Comparison of ENCODE assay signal across 19 cellular contexts in genomic region chr1:29624747-29625420, GRCh38.
A peak's percentile ranks its signal among the peaks of the same experiment; 100 is the strongest.
DNase-seq lines count a peak whose midpoint lies in the region; ATAC-seq, FAIRE-seq and TF ChIP-seq lines count a peak whose summit lies in the region.
"Had no signal": no experiment of that assay in that cellular context is flagged by ENCODE, and none has a peak within 500 bp of the region (broad histone marks: within the 10 kb centered on the region; RNA-seq: fewer than 3 reads in every experiment).

No MANE protein-coding gene starts in this region.

- no peak overlapping the region for H4K8ac ChIP-seq in H1 (ENCODE audit: extremely low read depth, insufficient read depth, low read length)

- no peak overlapping the region for H3K9ac ChIP-seq in H1 (replicated peaks in 1 of 4; ENCODE audit: extremely low read depth in 1 of 4, low read depth in 3 of 4, low read length in 3 of 4)
- H3K9ac ChIP-seq: BLaER1 treated with 17β-estradiol and CSF1 and Interleukin-3, amounts not matched to agents 10 nM and 100 nM had no signal

- no peak for FAIRE-seq in H1 (lab: Jason Lieb, UNC)
- FAIRE-seq: G401.6, GM12891 had no signal

- CTCF ChIA-PET in activated CD8-positive, alpha-beta T cell treated with anti-CD3 and anti-CD28 coated beads, Interleukin-2, amount 10 ng/mL, durations not matched to agents 7 days and 5 days (lab: Charles Lee), result no interaction called here
- CTCF ChIA-PET in activated CD8-positive, alpha-beta T cell treated with anti-CD3 and anti-CD28 coated beads for 36 hours (lab: Charles Lee), result no interaction called here
- CTCF ChIA-PET in H1 (lab: Charles Lee; ENCODE audit: partially characterized antibody), result no interaction called here
- CTCF ChIA-PET in PC-9 (lab: Charles Lee), result no interaction called here

- no peak for ATAC-seq in activated CD8-positive, alpha-beta T cell treated with anti-CD3 and anti-CD28 coated beads, Interleukin-2, amount 10 ng/mL, durations not matched to agents 7 days and 5 days
- ATAC-seq in activated CD8-positive, alpha-beta T cell treated with anti-CD3 and anti-CD28 coated beads for 36 hours, result no peak
- ATAC-seq in HG03565 (IDR thresholded peaks at IDR 0.05; ENCODE audit: unreplicated experiment), result no peak
- ATAC-seq: GM23338 had no signal

- no peaks in the 10 kb centered on the region for H3K36me3 Mint-ChIP-seq in activated CD8-positive, alpha-beta T cell treated with anti-CD3 and anti-CD28 coated beads, Interleukin-2, amount 10 ng/mL, durations not matched to agents 7 days and 5 days (ENCODE audit: low read depth)
- H3K36me3 Mint-ChIP-seq in activated CD8-positive, alpha-beta T cell treated with anti-CD3 and anti-CD28 coated beads for 36 hours (ENCODE audit: low read depth), result no peaks in the 10 kb centered on the region
- H3K36me3 Mint-ChIP-seq in osteocyte (ENCODE audit: unreplicated experiment), result no peaks in the 10 kb centered on the region
- H3K36me3 Mint-ChIP-seq: CD4-positive, CD25-positive, alpha-beta regulatory T cell had no signal

- H3K9me3 ChIP-seq in H1 (ENCODE audit: insufficient read depth in 2 of 2, low read depth in 1 of 2, low read length in 1 of 2) (no peaks in the 10 kb centered on the region), PC-9 (ENCODE audit: insufficient read depth, low read depth) (no peaks in the 10 kb centered on the region), spleen (peaks cover 0 to 12% (median 9%) of the 10 kb centered on the region in 8 donors)

- no peak overlapping the region for H3K27ac ChIP-seq in H1 (ENCODE audit: low read depth, low read length)
- H3K27ac ChIP-seq in PC-9, result no peak overlapping the region
- H3K27ac ChIP-seq in spleen, result no peak overlapping the region
- H3K27ac ChIP-seq: BLaER1 treated with 17β-estradiol and CSF1 and Interleukin-3, amounts not matched to agents 10 nM and 100 nM had no signal

- no peak overlapping the region for H2BK15ac ChIP-seq in H1 (ENCODE audit: low read length)

- BruUV-seq in PC-9 (replicated peaks; lab: Mats Ljungman, UMichigan), result no TSS peak

- H3K23ac ChIP-seq in H1 (ENCODE audit: insufficient read length), result no peak overlapping the region

- peak; percentile 9 for DNase-seq in activated CD8-positive, alpha-beta T cell treated with anti-CD3 and anti-CD28 coated beads, Interleukin-2, amount 10 ng/mL, durations not matched to agents 7 days and 5 days
- DNase-seq in activated CD8-positive, alpha-beta T cell treated with anti-CD3 and anti-CD28 coated beads for 36 hours, result no peak
- DNase-seq in LHCN-M2 (ENCODE audit: low read depth) (peak; percentile 29), H1 (ENCODE audit: low read depth in 1 of 2, low spot score in 2 of 2) (no peak), osteocyte (ENCODE audit: extremely low spot score, unreplicated experiment) (peak; percentile 64), PC-9 (no peak), spleen (no peak)
- DNase-seq: ACHN; Calu3; CD4-positive, CD25-positive, alpha-beta regulatory T cell; DMS 273 treated with DMSO at 0.1 percent for 48 hours; DMS79 treated with DMSO at 0.1 percent for 48 hours; EL; H9 had no signal

- H3K79me1 ChIP-seq in H1 (ENCODE audit: low read depth, low read length), result no peaks in the 10 kb centered on the region

- H2AFZ ChIP-seq in H1 (ENCODE audit: low read length) (no peak overlapping the region), PC-9 (no peak overlapping the region)
- H2AFZ ChIP-seq: GM23338 had no signal

- H3K36me3 ChIP-seq in H1 (ENCODE audit: control insufficient read depth in 2 of 4, insufficient read depth in 4 of 4, low read length in 3 of 4) (no peaks in the 10 kb centered on the region), PC-9 (ENCODE audit: low read depth) (no peaks in the 10 kb centered on the region), spleen (no peaks in the 10 kb centered on the region)
- H3K36me3 ChIP-seq: BLaER1 treated with 17β-estradiol and CSF1 and Interleukin-3, amounts not matched to agents 10 nM and 100 nM had no signal

- H3K27me3 Mint-ChIP-seq in activated CD8-positive, alpha-beta T cell treated with anti-CD3 and anti-CD28 coated beads, Interleukin-2, amount 10 ng/mL, durations not matched to agents 7 days and 5 days (ENCODE audit: low read depth), result peaks cover 2% of the 10 kb centered on the region
- H3K27me3 Mint-ChIP-seq in activated CD8-positive, alpha-beta T cell treated with anti-CD3 and anti-CD28 coated beads for 36 hours, result peaks cover 4% of the 10 kb centered on the region
- H3K27me3 Mint-ChIP-seq in osteocyte (ENCODE audit: unreplicated experiment), result peaks cover 8% of the 10 kb centered on the region

- H3K23me2 ChIP-seq in H1 (ENCODE audit: low read depth, low read length), result no peaks in the 10 kb centered on the region

- TF ChIP-seq POLR2A in H1 (IDR thresholded peaks at IDR 0.05; ENCODE audit: control extremely low read depth in 1 of 2, low read depth in 2 of 2, low read length in 2 of 2) (no peak), spleen (IDR thresholded peaks at IDR 0.05) (no peak)

- H3K4me1 ChIP-seq in H1 (replicated peaks in 1 of 4; ENCODE audit: control insufficient read depth in 3 of 4, insufficient read depth in 4 of 4, low read length in 3 of 4), result no peaks in the 10 kb centered on the region
- no peaks in the 10 kb centered on the region for H3K4me1 ChIP-seq in PC-9 (replicated peaks; ENCODE audit: insufficient read depth)
- no peaks in the 10 kb centered on the region for H3K4me1 ChIP-seq in spleen

- POLR2A ChIA-PET in activated CD8-positive, alpha-beta T cell treated with anti-CD3 and anti-CD28 coated beads, Interleukin-2, amount 10 ng/mL, durations not matched to agents 7 days and 5 days (lab: Charles Lee), result no interaction called here
- POLR2A ChIA-PET in activated CD8-positive, alpha-beta T cell treated with anti-CD3 and anti-CD28 coated beads for 36 hours (lab: Charles Lee), result no interaction called here
- POLR2A ChIA-PET in H1 (lab: Charles Lee; ENCODE audit: partially characterized antibody) (no interaction called here), PC-9 (lab: Charles Lee; ENCODE audit: unreplicated experiment) (no interaction called here)

- H3K4me1 Mint-ChIP-seq in activated CD8-positive, alpha-beta T cell treated with anti-CD3 and anti-CD28 coated beads, Interleukin-2, amount 10 ng/mL, durations not matched to agents 7 days and 5 days (ENCODE audit: low read depth), result no peaks in the 10 kb centered on the region
- H3K4me1 Mint-ChIP-seq in activated CD8-positive, alpha-beta T cell treated with anti-CD3 and anti-CD28 coated beads for 36 hours (ENCODE audit: low read depth), result no peaks in the 10 kb centered on the region
- no peaks in the 10 kb centered on the region for H3K4me1 Mint-ChIP-seq in osteocyte (ENCODE audit: unreplicated experiment)
- H3K4me1 Mint-ChIP-seq: CD4-positive, CD25-positive, alpha-beta regulatory T cell; GM23338 had no signal

- TF ChIP-seq RAD21 in H1 (IDR thresholded peaks at IDR 0.05 in 1 of 2, conservative IDR thresholded peaks at IDR 0.05 in 1 of 2; ENCODE audit: low read depth in 2 of 2, low read length in 2 of 2), result no peak

- no peaks in the 10 kb centered on the region for H3F3A ChIP-seq in PC-9 (ENCODE audit: insufficient read depth, low read depth)

- intact Hi-C loops in activated CD8-positive, alpha-beta T cell treated with anti-CD3 and anti-CD28 coated beads for 36 hours (cut with micrococcal nuclease), result no loop called here
- intact Hi-C loops in PC-9 (cut with micrococcal nuclease; ENCODE audit: unreplicated experiment), result no loop called here
- intact Hi-C loops in spleen (cut with DNase I; ENCODE audit: low total_unique reads), result no loop called here

- H2AK5ac ChIP-seq in H1 (ENCODE audit: low read depth, low read length), result no peak overlapping the region

- TF ChIP-seq CTCF in activated CD8-positive, alpha-beta T cell treated with anti-CD3 and anti-CD28 coated beads for 36 hours (IDR thresholded peaks at IDR 0.05), result no peak
- no peak for TF ChIP-seq CTCF in H1 (IDR thresholded peaks at IDR 0.05; ENCODE audit: control extremely low read depth in 1 of 3, insufficient read depth in 1 of 3, low read depth in 1 of 3, low read length in 3 of 3)
- no peak for TF ChIP-seq CTCF in osteocyte (IDR thresholded peaks at IDR 0.05)
- no peak for TF ChIP-seq CTCF in PC-9 (conservative IDR thresholded peaks at IDR 0.05)
- TF ChIP-seq CTCF in spleen (IDR thresholded peaks at IDR 0.05 in 8 of 11, conservative IDR thresholded peaks at IDR 0.05 in 3 of 11), result no peak

- no peak for TF ChIP-seq EP300 in H1 (IDR thresholded peaks at IDR 0.05; ENCODE audit: borderline replicate concordance in 1 of 2, low read depth in 2 of 2, low read length in 2 of 2)

- H4K91ac ChIP-seq in H1 (replicated peaks; ENCODE audit: insufficient read length, low read length), result no peak overlapping the region

- H2BK12ac ChIP-seq in H1 (ENCODE audit: low read depth, low read length), result no peak overlapping the region

- no peak overlapping the region for H2BK5ac ChIP-seq in H1 (ENCODE audit: low read depth, low read length)

- no peaks in the 10 kb centered on the region for H3K9me2 ChIP-seq in PC-9 (ENCODE audit: insufficient read depth)

- no peaks in the 10 kb centered on the region for H3K9me3 Mint-ChIP-seq in activated CD8-positive, alpha-beta T cell treated with anti-CD3 and anti-CD28 coated beads, Interleukin-2, amount 10 ng/mL, durations not matched to agents 7 days and 5 days (ENCODE audit: insufficient read depth)
- no peaks in the 10 kb centered on the region for H3K9me3 Mint-ChIP-seq in activated CD8-positive, alpha-beta T cell treated with anti-CD3 and anti-CD28 coated beads for 36 hours
- no peaks in the 10 kb centered on the region for H3K9me3 Mint-ChIP-seq in osteocyte (ENCODE audit: unreplicated experiment)
- H3K9me3 Mint-ChIP-seq: GM23338, H9 had no signal

- no peak overlapping the region for H4K5ac ChIP-seq in H1 (ENCODE audit: insufficient read length, low read depth, low read length)

- no peak overlapping the region for H3K27ac Mint-ChIP-seq in activated CD8-positive, alpha-beta T cell treated with anti-CD3 and anti-CD28 coated beads, Interleukin-2, amount 10 ng/mL, durations not matched to agents 7 days and 5 days
- no peak overlapping the region for H3K27ac Mint-ChIP-seq in activated CD8-positive, alpha-beta T cell treated with anti-CD3 and anti-CD28 coated beads for 36 hours
- no peak overlapping the region for H3K27ac Mint-ChIP-seq in osteocyte (ENCODE audit: unreplicated experiment)
- H3K27ac Mint-ChIP-seq: CD4-positive, CD25-positive, alpha-beta regulatory T cell; GM23338 had no signal

- H3K56ac ChIP-seq in H1 (replicated peaks; ENCODE audit: insufficient read length, low read depth, low read length), result no peak overlapping the region

- H3K27me3 ChIP-seq in H1 (replicated peaks in 1 of 4; ENCODE audit: control insufficient read depth in 3 of 4, extremely low read depth in 1 of 4, insufficient read depth in 3 of 4, low read length in 3 of 4), result no peaks in the 10 kb centered on the region
- H3K27me3 ChIP-seq in PC-9 (ENCODE audit: insufficient read depth, low read depth), result no peaks in the 10 kb centered on the region
- H3K27me3 ChIP-seq in spleen (replicated peaks in 1 of 7), result peaks cover 0 to 38% (median 0%) of the 10 kb centered on the region in 7 donors
- H3K27me3 ChIP-seq: BLaER1 treated with 17β-estradiol and CSF1 and Interleukin-3, amounts not matched to agents 10 nM and 100 nM had no signal

- H4K20me1 ChIP-seq in H1 (replicated peaks in 1 of 2; ENCODE audit: control insufficient read depth in 1 of 2, insufficient read depth in 2 of 2, low read length in 2 of 2), result no peaks in the 10 kb centered on the region
- H4K20me1 ChIP-seq in PC-9 (ENCODE audit: insufficient read depth), result no peaks in the 10 kb centered on the region
- H4K20me1 ChIP-seq: BLaER1 treated with 17β-estradiol and CSF1 and Interleukin-3, amounts not matched to agents 10 nM and 100 nM had no signal

- no peak overlapping the region for H2BK120ac ChIP-seq in H1 (replicated peaks; ENCODE audit: low read depth, low read length)

- no peak overlapping the region for H2BK20ac ChIP-seq in H1 (ENCODE audit: low read length)

- no peak overlapping the region for H3K4me2 ChIP-seq in H1 (ENCODE audit: insufficient read depth in 1 of 2, low read depth in 2 of 2, low read length in 2 of 2)
- H3K4me2 ChIP-seq in PC-9, result no peak overlapping the region
- H3K4me2 ChIP-seq: BLaER1 treated with 17β-estradiol and CSF1 and Interleukin-3, amounts not matched to agents 10 nM and 100 nM; GM23338 had no signal

- H3K4ac ChIP-seq in H1 (replicated peaks; ENCODE audit: insufficient read length, low read depth, low read length), result no peak overlapping the region

- 92% methylated on average over 7 of the region's 7 CpGs; no CpG with 5 or more reads in 1 of the 2 experiments for WGBS in H1 (ENCODE audit: extremely low coverage in 1 of 2, insufficient coverage in 1 of 2, insufficient read length in 1 of 2, insufficient replicate concordance in 2 of 2, low coverage in 1 of 2, low lambda C conversion rate in 2 of 2, missing lambda C conversion rate in 1 of 2), 2 experiments
- 69 to 87% (median 79%) methylated on average over 7 of the region's 7 CpGs for WGBS in spleen, 5 donors

- H3K14ac ChIP-seq in H1 (ENCODE audit: insufficient read length), result no peak overlapping the region

- no peak overlapping the region for H3K4me3 Mint-ChIP-seq in activated CD8-positive, alpha-beta T cell treated with anti-CD3 and anti-CD28 coated beads, Interleukin-2, amount 10 ng/mL, durations not matched to agents 7 days and 5 days
- H3K4me3 Mint-ChIP-seq in activated CD8-positive, alpha-beta T cell treated with anti-CD3 and anti-CD28 coated beads for 36 hours, result no peak overlapping the region
- no peak overlapping the region for H3K4me3 Mint-ChIP-seq in osteocyte (ENCODE audit: unreplicated experiment)
- H3K4me3 Mint-ChIP-seq: CD4-positive, CD25-positive, alpha-beta regulatory T cell; GM23338; H9 had no signal

- 0 out of 2 replicates have a peak overlapping the region, but pooled peaks have one; percentile 0 for H3K18ac ChIP-seq in H1 (ENCODE audit: extremely low read depth, low read length)

- H3K4me3 ChIP-seq in H1 (ENCODE audit: extremely low read depth in 1 of 4, insufficient read depth in 2 of 4, low read depth in 3 of 4, low read length in 4 of 4) (no peak overlapping the region), PC-9 (no peak overlapping the region), spleen (no peak overlapping the region)
- H3K4me3 ChIP-seq: BLaER1 treated with 17β-estradiol and CSF1 and Interleukin-3, amounts not matched to agents 10 nM and 100 nM; GM23338 had no signal

- H3K79me2 ChIP-seq in H1 (ENCODE audit: control insufficient read depth in 1 of 2, insufficient read depth in 2 of 2, low read length in 2 of 2) (no peaks in the 10 kb centered on the region), PC-9 (ENCODE audit: low read depth) (no peaks in the 10 kb centered on the region)

Comparison
In these comparisons a context has a peak if more than half of its experiments do, and no peak if none do; other contexts are left out.
1. DNase-seq: peak in activated CD8-positive, alpha-beta T cell treated with anti-CD3 and anti-CD28 coated beads, Interleukin-2, amount 10 ng/mL, durations not matched to agents 7 days and 5 days (single experiment), LHCN-M2 (single experiment) and osteocyte (single experiment); none in activated CD8-positive, alpha-beta T cell treated with anti-CD3 and anti-CD28 coated beads for 36 hours (single experiment), H1 (0 of 2), PC-9 (0 of 2) and spleen (single experiment).